3 cellular contexts compared by ENCODE assay signal in the genomic region with DNA sequence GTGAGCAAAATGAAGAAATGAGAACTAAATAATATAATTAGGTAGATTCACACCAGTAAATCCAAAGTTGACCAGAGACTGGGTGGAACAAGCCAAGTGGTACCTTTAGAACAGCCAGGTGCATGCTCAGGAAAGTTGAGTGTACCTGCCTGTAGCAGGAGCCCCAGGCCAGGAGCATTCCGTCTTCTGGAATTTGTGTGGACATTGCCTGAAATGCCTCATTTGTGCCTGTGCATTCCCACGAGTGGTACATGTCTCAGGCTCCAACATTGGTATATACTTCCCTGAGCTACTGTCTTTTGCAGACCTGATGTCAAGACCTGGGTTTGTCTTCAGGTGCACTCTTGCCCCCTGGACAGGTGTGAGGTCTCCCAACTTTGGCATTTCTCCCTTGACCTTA.
"Had no signal": no experiment of that assay in that cellular context is flagged by ENCODE, and none has a peak within 500 bp of the region (broad histone marks: within the 10 kb centered on the region; RNA-seq: fewer than 3 reads in every experiment).

No MANE protein-coding gene starts in this region.

- DNase-seq: GDM1, GF-D8 had no signal

- H3K4me3 ChIP-seq: GM12878 had no signal
